Comparison of ENCODE assay signal across 22 cellular contexts in the genomic region with DNA sequence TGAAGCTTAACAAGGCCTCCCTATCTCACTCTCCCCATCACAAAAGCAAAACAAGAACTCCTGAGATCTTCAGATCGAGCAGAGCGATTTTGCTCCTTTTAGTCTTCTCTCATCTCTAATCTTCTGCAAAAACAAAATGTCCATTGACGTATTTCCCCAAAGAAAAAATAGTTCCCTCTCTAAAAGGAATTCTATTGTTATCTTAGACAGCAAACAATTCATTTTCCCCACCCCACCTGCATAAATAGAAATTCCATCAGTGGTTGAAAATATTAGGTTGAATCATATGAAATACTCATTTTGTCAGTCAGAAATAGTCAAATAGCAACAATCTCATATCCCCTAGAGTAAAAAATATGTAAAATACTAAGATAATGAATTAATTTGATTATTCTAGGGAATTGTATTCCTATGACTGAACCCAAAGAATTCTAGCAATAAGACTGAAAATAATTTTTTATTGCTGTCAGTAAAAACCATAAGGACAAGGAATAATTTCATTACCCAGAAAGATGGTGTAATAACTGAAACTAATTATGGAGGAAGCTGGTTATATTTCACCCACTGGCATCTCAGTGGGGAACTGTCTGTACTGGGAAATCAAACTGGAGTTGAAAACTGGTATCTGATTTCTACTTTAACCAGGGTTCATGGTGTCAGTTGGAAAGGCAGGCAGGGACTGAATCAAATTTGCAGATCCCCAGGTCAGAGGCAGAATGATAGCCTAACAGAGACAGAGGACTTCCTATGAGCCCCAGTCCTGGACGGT. TPM values are rescaled to one million over a fixed set of nuclear protein-coding genes. Genes with fewer than 3 reads are reported as not detected.
DNase-seq lines count a peak whose midpoint lies in the region; ATAC-seq and TF ChIP-seq lines count a peak whose summit lies in the region.
"Had no signal": no experiment of that assay in that cellular context is flagged by ENCODE, and none has a peak within 500 bp of the region (broad histone marks: within the 10 kb centered on the region; RNA-seq: fewer than 3 reads in every experiment).

No MANE protein-coding gene starts in this region.

- intact Hi-C loops in psoas muscle (cut with DNase I): no loop called here

- TF ChIP-seq CTCF in HEK293 (tag by site-specific recombination; IDR thresholded peaks at IDR 0.05) (no peak), OCI-LY3 (IDR thresholded peaks at IDR 0.05; ENCODE audit: low read depth, low read length) (no peak), psoas muscle (IDR thresholded peaks at IDR 0.05) (no peak)

- H3K27me3 ChIP-seq in BLaER1 (no peaks in the 10 kb centered on the region), OCI-LY3 (ENCODE audit: low read depth, low read length) (peaks cover 48% of the 10 kb centered on the region), psoas muscle (ENCODE audit: insufficient read depth in 3 of 3, low read length in 2 of 3) (no peaks in the 10 kb centered on the region)
- H3K27me3 ChIP-seq: SJSA1 had no signal

- H3K4me3 ChIP-seq in BLaER1 (no peak overlapping the region), HEK293 (ENCODE audit: low read depth, low read length) (no peak overlapping the region), OCI-LY3 (ENCODE audit: low read length) (no peak overlapping the region), psoas muscle (no peak overlapping the region)
- H3K4me3 ChIP-seq: GM23338, K562, SJSA1 had no signal

- H3K9ac ChIP-seq in BLaER1: no peak overlapping the region
- no peak overlapping the region for H3K9ac ChIP-seq in OCI-LY3 (ENCODE audit: low read length)

- H3K4me1 ChIP-seq in BLaER1: peaks cover 51% of the 10 kb centered on the region
- H3K4me1 ChIP-seq in HEK293 (ENCODE audit: control insufficient read depth, insufficient read depth, low read length): peaks cover 8% of the 10 kb centered on the region
- peaks cover 24% of the 10 kb centered on the region for H3K4me1 ChIP-seq in OCI-LY3 (ENCODE audit: low read length)
- peaks cover 8% of the 10 kb centered on the region for H3K4me1 ChIP-seq in psoas muscle

- ATAC-seq in psoas muscle (peak in 3 of 4 donors; percentile 34 to 83 (median 69)), GM21447 (IDR thresholded peaks at IDR 0.05; ENCODE audit: unreplicated experiment) (no peak), GM21786 (IDR thresholded peaks at IDR 0.05; ENCODE audit: unreplicated experiment) (no peak)
- ATAC-seq: GM23338, K562, Panc1 had no signal

- DNase-seq in psoas muscle (no peak), DMS153 treated with DMSO at 0.1 percent for 48 hours (lab: John Stamatoyannopoulos, UW; ENCODE audit: unreplicated experiment) (no peak)
- DNase-seq: ACHN; AML-193; CD4-positive, CD25-positive, alpha-beta regulatory T cell; COR-L47; DMS 273 treated with DMSO at 0.1 percent for 48 hours; HCEC 1CT; NCI-H1417; NCI-H187; NCI-H2107; NCI-H510A; NCI-H774 had no signal

- H3K79me2 ChIP-seq in OCI-LY3 (ENCODE audit: low read length): no peaks in the 10 kb centered on the region

- H3K9me3 ChIP-seq in BLaER1 (0 out of 2 replicates have a peak, but pooled peaks cover 4% of the 10 kb centered on the region), HEK293 (ENCODE audit: control insufficient read depth, insufficient read depth, low read depth, low read length) (no peaks in the 10 kb centered on the region), OCI-LY3 (ENCODE audit: insufficient read depth, low read length) (no peaks in the 10 kb centered on the region), psoas muscle (no peaks in the 10 kb centered on the region)
- H3K9me3 ChIP-seq: SJSA1 had no signal

- H3K4me2 ChIP-seq in BLaER1: peak overlapping the region; percentile 48
- peak overlapping the region; percentile 35 for H3K4me2 ChIP-seq in OCI-LY3 (ENCODE audit: low read length)
- H3K4me2 ChIP-seq: GM23338 had no signal

- CTCF ChIA-PET in HEK293 (lab: Yijun Ruan, JAX): interaction anchor here (0.6 kb wide), 1 partner anchor 232 kb away, joined by 3 read pairs; no protein-coding TSS in a partner anchor

- H3K36me3 ChIP-seq in BLaER1 (no peaks in the 10 kb centered on the region), HEK293 (ENCODE audit: control insufficient read depth in 2 of 2, insufficient read depth in 1 of 2, low read length in 2 of 2) (no peaks in the 10 kb centered on the region), OCI-LY3 (replicated peaks; ENCODE audit: low read depth, low read length) (no peaks in the 10 kb centered on the region), psoas muscle (ENCODE audit: insufficient read depth in 1 of 2, low read depth in 1 of 2) (no peaks in the 10 kb centered on the region)
- H3K36me3 ChIP-seq: SJSA1 had no signal

- H2AFZ ChIP-seq in OCI-LY3 (ENCODE audit: low read depth, low read length): no peak overlapping the region

- WGBS in psoas muscle, 3 donors: 59 to 73% (median 63%) methylated on average over 4 of the region's 4 CpGs

- no peak overlapping the region for H3K27ac ChIP-seq in BLaER1
- no peak overlapping the region for H3K27ac ChIP-seq in HEK293 (ENCODE audit: extremely low read depth, low read depth, low read length)
- no peak overlapping the region for H3K27ac ChIP-seq in OCI-LY3 (ENCODE audit: low read length)
- H3K27ac ChIP-seq in psoas muscle: no peak overlapping the region
- H3K27ac ChIP-seq: SJSA1 had no signal

- POLR2A ChIA-PET in HEK293 (lab: Yijun Ruan, JAX): no interaction called here

- H4K20me1 ChIP-seq in BLaER1 (no peaks in the 10 kb centered on the region), OCI-LY3 (ENCODE audit: insufficient read depth, low read length) (no peaks in the 10 kb centered on the region)

TF ChIP-seq in HEK293, 187 proteins besides CTCF, POLR2A, EP300 and RAD21:
- TF ChIP-seq ZNF777 (tag by site-specific recombination; IDR thresholded peaks at IDR 0.05; ENCODE audit: borderline replicate concordance) (no peak), ZNF830 (tag by site-specific recombination; IDR thresholded peaks at IDR 0.05; ENCODE audit: low read depth) (no peak), ZBTB48 (tag by site-specific recombination; IDR thresholded peaks at IDR 0.05) (peak; percentile 73)

RNA-seq across cellular contexts. Expression of gene RHOU, which starts 51.3 kb away (rescaled TPM):
- 10 to 100 TPM in 3 of 4 donors, 1 to 10 TPM in 1; 9.7 to 90.9 (median 27.9) TPM for total RNA-seq in psoas muscle
- polyA plus RNA-seq in psoas muscle: 10 to 100 TPM in 2 of 3 donors, 1 to 10 TPM in 1; 5.7 to 20.1 (median 18.9) TPM
- polyA plus RNA-seq: K562 had no signal

Comparison
In these comparisons a context has a peak if more than half of its experiments do, and no peak if none do; other contexts are left out.
1. ATAC-seq: peak in psoas muscle (3 of 4); none in GM21447 (single experiment) and GM21786 (single experiment).